Comparison of ENCODE assay signal across 10 cellular contexts in genomic region chr17:40330850-40331470, GRCh38. TPM values are rescaled to one million over a fixed set of nuclear protein-coding genes. Genes with fewer than 3 reads are reported as not detected.
DNase-seq lines count a peak whose midpoint lies in the region; ATAC-seq and TF ChIP-seq lines count a peak whose summit lies in the region.
"Had no signal": no experiment of that assay in that cellular context is flagged by ENCODE, and none has a peak within 500 bp of the region (broad histone marks: within the 10 kb centered on the region; RNA-seq: fewer than 3 reads in every experiment).

No MANE protein-coding gene starts in this region.

- TF ChIP-seq POLR2A in testis (IDR thresholded peaks at IDR 0.05): no peak

- no peak for ATAC-seq in activated CD4-positive, alpha-beta T cell treated with anti-CD3 and anti-CD28 coated beads for 36 hours
- ATAC-seq in lung (ENCODE audit: insufficient read depth, low FRiP score) (no peak), GM18868 (IDR thresholded peaks at IDR 0.05; ENCODE audit: unreplicated experiment) (no peak)

- peaks cover 34% of the 10 kb centered on the region for H3K36me3 Mint-ChIP-seq in activated CD4-positive, alpha-beta T cell treated with anti-CD3 and anti-CD28 coated beads for 36 hours (ENCODE audit: low read depth)

- peak overlapping the region; percentile 90 for H3K27ac Mint-ChIP-seq in activated CD4-positive, alpha-beta T cell treated with anti-CD3 and anti-CD28 coated beads for 36 hours

- WGBS in lung, 2 donors: 78 to 90% methylated on average over 10 of the region's 10 CpGs
- 83 to 100% methylated on average over 2 to 10 of the region's 10 CpGs for WGBS in testis, 2 donors

- intact Hi-C loops in activated CD4-positive, alpha-beta T cell treated with anti-CD3 and anti-CD28 coated beads for 36 hours (cut with DNase I, micrococcal nuclease): no loop called here
- intact Hi-C loops in testis (cut with DNase I; ENCODE audit: low total_unique reads): no loop called here

- peaks cover 94% of the 10 kb centered on the region for H3K4me1 ChIP-seq in adipocyte (ENCODE audit: control insufficient read depth, insufficient read depth, low read length)
- H3K4me1 ChIP-seq in lung (ENCODE audit: control insufficient read depth in 2 of 2, insufficient read depth in 2 of 2, low read length in 2 of 2): peaks cover 45 to 70% of the 10 kb centered on the region in 2 donors
- peaks cover 97% of the 10 kb centered on the region for H3K4me1 ChIP-seq in testis

- TF ChIP-seq CTCF in lung (IDR thresholded peaks at IDR 0.05; ENCODE audit: control extremely low read depth, extremely low read depth) (no peak), testis (IDR thresholded peaks at IDR 0.05) (no peak)

- H3K4me3 ChIP-seq in adipocyte (ENCODE audit: low read length) (peak overlapping the region; percentile 55), lung (no peak overlapping the region), testis (no peak overlapping the region)
- H3K4me3 ChIP-seq: PC-9 had no signal

- no peak for DNase-seq in activated CD4-positive, alpha-beta T cell treated with anti-CD3 and anti-CD28 coated beads for 36 hours
- DNase-seq in activated CD4-positive, alpha-beta T cell treated with anti-CD3 and anti-CD28 coated beads, Interleukin-2, amount 50 U/mL, for 4 hours: no peak
- no peak for DNase-seq in adipocyte (ENCODE audit: low read depth)
- DNase-seq in lung (ENCODE audit: low spot score): no peak
- DNase-seq in testis: no peak
- DNase-seq in COR-L47 (lab: John Stamatoyannopoulos, UW): no peak
- no peak for DNase-seq in islet precursor cell
- DNase-seq: stimulated activated naive CD4-positive, alpha-beta T cell treated with Interleukin-2 at 50 U/mL for 16 hours had no signal

- H3K4me1 Mint-ChIP-seq in activated CD4-positive, alpha-beta T cell treated with anti-CD3 and anti-CD28 coated beads for 36 hours: peaks cover 87% of the 10 kb centered on the region

- peak overlapping the region; percentile 19 for H3K9ac ChIP-seq in adipocyte (ENCODE audit: low read length)

- H3K27me3 Mint-ChIP-seq in activated CD4-positive, alpha-beta T cell treated with anti-CD3 and anti-CD28 coated beads for 36 hours: no peaks in the 10 kb centered on the region

- peak overlapping the region; percentile 7 to 90 for H3K27ac ChIP-seq in lung (ENCODE audit: low read depth in 1 of 2, low read length in 1 of 2)
- H3K27ac ChIP-seq in testis: peak overlapping the region; percentile 36 to 71
- H3K27ac ChIP-seq: PC-9 had no signal

- peaks cover 10% of the 10 kb centered on the region for H3K36me3 ChIP-seq in adipocyte (ENCODE audit: control insufficient read depth, insufficient read depth, low read length, severe bottlenecking)
- H3K36me3 ChIP-seq in lung (ENCODE audit: control insufficient read depth in 2 of 2, insufficient read depth in 2 of 2, low read length in 2 of 2): peaks cover 0 to 12% of the 10 kb centered on the region in 2 donors
- no peaks in the 10 kb centered on the region for H3K36me3 ChIP-seq in testis (ENCODE audit: low read depth, missing control alignments)

- peak overlapping the region; percentile 2 for H3K4me3 Mint-ChIP-seq in activated CD4-positive, alpha-beta T cell treated with anti-CD3 and anti-CD28 coated beads for 36 hours

- POLR2A ChIA-PET in activated CD4-positive, alpha-beta T cell treated with anti-CD3 and anti-CD28 coated beads for 36 hours (lab: Charles Lee): interaction anchor here (0.6 to 1.0 kb wide), 3 partner anchors 8 to 47 kb away, joined by 3 to 4 read pairs (median 3); no protein-coding TSS in a partner anchor

- H3K9me3 Mint-ChIP-seq in activated CD4-positive, alpha-beta T cell treated with anti-CD3 and anti-CD28 coated beads for 36 hours (ENCODE audit: low read depth): no peaks in the 10 kb centered on the region

- H3K27me3 ChIP-seq in adipocyte (replicated peaks; ENCODE audit: control insufficient read depth, insufficient read depth, low read length) (no peaks in the 10 kb centered on the region), lung (ENCODE audit: control insufficient read depth, insufficient read depth) (no peaks in the 10 kb centered on the region), testis (no peaks in the 10 kb centered on the region)

- H3K9me3 ChIP-seq in adipocyte (ENCODE audit: control insufficient read depth, low read length) (no peaks in the 10 kb centered on the region), lung (ENCODE audit: control insufficient read depth in 2 of 2, insufficient read depth in 1 of 2, low read length in 1 of 2) (no peaks in the 10 kb centered on the region), testis (no peaks in the 10 kb centered on the region)

- CTCF ChIA-PET in activated CD4-positive, alpha-beta T cell treated with anti-CD3 and anti-CD28 coated beads for 36 hours (lab: Charles Lee): interaction anchor here (0.8 to 2.5 kb wide), 6 partner anchors 9 to 27 kb away, joined by 3 to 9 read pairs (median 5); no protein-coding TSS in a partner anchor

RNA-seq across cellular contexts. Expression of gene RARA, which starts 22.0 kb away (rescaled TPM):
- 10 to 100 TPM; 29.8 to 40.2 TPM for total RNA-seq in activated CD4-positive, alpha-beta T cell treated with anti-CD3 and anti-CD28 coated beads for 36 hours
- total RNA-seq in lung (10 to 100 TPM; 36.4 to 75.3 TPM), testis (10 to 100 TPM; 65.5 to 66.0 TPM)
- polyA plus RNA-seq in lung (10 to 100 TPM; 49.8 to 51.7 TPM), testis (ENCODE audit: insufficient read depth, low read depth, low replicate concordance) (49.8 TPM)

RNA-seq across cellular contexts. Expression of gene GJD3, which starts 33.6 kb away (rescaled TPM):
- not detected for total RNA-seq in activated CD4-positive, alpha-beta T cell treated with anti-CD3 and anti-CD28 coated beads for 36 hours
- total RNA-seq in lung (1 to 10 TPM in 1 of 2 donors, not detected in 1; 3.6 TPM), testis (1 to 10 TPM; 2.1 to 2.6 TPM)
- polyA plus RNA-seq in lung (1 to 10 TPM in 1 of 2 donors, under 1 TPM in 1; 0.53 to 1.4 TPM), testis (ENCODE audit: insufficient read depth, low read depth, low replicate concordance) (not detected)
- total RNA-seq: PC-9 had no signal

RNA-seq across cellular contexts. Expression of gene CDC6, which starts 43.3 kb away (rescaled TPM):
- total RNA-seq in activated CD4-positive, alpha-beta T cell treated with anti-CD3 and anti-CD28 coated beads for 36 hours: 100 to 1,000 TPM; 105 to 171 TPM
- total RNA-seq in lung: 1 to 10 TPM; 5.5 to 5.7 TPM
- 1 to 10 TPM; 3.3 to 6.0 TPM for polyA plus RNA-seq in lung
- total RNA-seq in testis: 10 to 100 TPM; 12.4 to 22.8 TPM
- polyA plus RNA-seq in testis (ENCODE audit: insufficient read depth, low read depth, low replicate concordance): 14.7 TPM

Comparison
In these comparisons a context has a peak if more than half of its experiments do, and no peak if none do; other contexts are left out.
1. RNA of gene CDC6, which starts 43.3 kb away (total RNA-seq): 105 to 171 TPM in activated CD4-positive, alpha-beta T cell treated with anti-CD3 and anti-CD28 coated beads for 36 hours; 12.4 to 22.8 TPM in testis and 5.5 to 5.7 TPM in lung; every median in the first group is over 4 times any median in the second.